ENCODE assay signal across 23 cellular contexts in genomic region chrX:35696760-35697234, GRCh38.
DNase-seq lines count a peak whose midpoint lies in the region; ATAC-seq and TF ChIP-seq lines count a peak whose summit lies in the region.
"Had no signal": no experiment of that assay in that cellular context is flagged by ENCODE, and none has a peak within 500 bp of the region (broad histone marks: within the 10 kb centered on the region; RNA-seq: fewer than 3 reads in every experiment).

No MANE protein-coding gene starts in this region.

- CTCF ChIA-PET in RWPE1 (lab: Yijun Ruan, JAX): no interaction called here

- no peak overlapping the region for H3K27ac ChIP-seq in RWPE1

- no peak for TF ChIP-seq CTCF in RWPE1 (conservative IDR thresholded peaks at IDR 0.05; ENCODE audit: low read depth)

- TF ChIP-seq POLR2A in GM18505 (IDR thresholded peaks at IDR 0.05; ENCODE audit: borderline replicate concordance, extremely low read depth, insufficient read depth, insufficient read length): no peak

- ATAC-seq in GM18505 (IDR thresholded peaks at IDR 0.05; ENCODE audit: unreplicated experiment) (peak; percentile 53), GM21717 (IDR thresholded peaks at IDR 0.05; ENCODE audit: unreplicated experiment) (peak; percentile 54), HG03432 (IDR thresholded peaks at IDR 0.05; ENCODE audit: unreplicated experiment) (peak; percentile 74), HG02588 (IDR thresholded peaks at IDR 0.05; ENCODE audit: unreplicated experiment) (no peak)
- ATAC-seq: HCT116, K562, SK-N-SH treated with all-trans-retinoic acid at 6 μM for 48 hours had no signal

- peak; percentile 24 for DNase-seq in kidney tubule cell (ENCODE audit: low spot score)
- no peak for DNase-seq in RWPE1 (ENCODE audit: low spot score)
- DNase-seq in COLO829 (ENCODE audit: low spot score): no peak
- DNase-seq in activated CD4-positive, CD25-positive, alpha-beta regulatory T cell (lab: John Stamatoyannopoulos, UW): no peak
- DNase-seq: BE2C; CD4-positive, alpha-beta T cell; DMS153; GDM1; GOT3; NCI-H1092 treated with DMSO at 0.1 percent for 48 hours; NCI-H146; NCI-H2081 treated with DMSO at 0.1 percent for 48 hours; NCI-H446 treated with DMSO at 0.1 percent for 48 hours; NK-92 treated with Interleukin-12 subunit alpha and Interleukin-12 subunit beta, amount 100 ng/mL, for 24 hours; OCI-M1; SIG-M5 had no signal

- POLR2A ChIA-PET in RWPE1 (lab: Yijun Ruan, JAX; ENCODE audit: low non-redundant PET): no interaction called here
